In the genomic region with DNA sequence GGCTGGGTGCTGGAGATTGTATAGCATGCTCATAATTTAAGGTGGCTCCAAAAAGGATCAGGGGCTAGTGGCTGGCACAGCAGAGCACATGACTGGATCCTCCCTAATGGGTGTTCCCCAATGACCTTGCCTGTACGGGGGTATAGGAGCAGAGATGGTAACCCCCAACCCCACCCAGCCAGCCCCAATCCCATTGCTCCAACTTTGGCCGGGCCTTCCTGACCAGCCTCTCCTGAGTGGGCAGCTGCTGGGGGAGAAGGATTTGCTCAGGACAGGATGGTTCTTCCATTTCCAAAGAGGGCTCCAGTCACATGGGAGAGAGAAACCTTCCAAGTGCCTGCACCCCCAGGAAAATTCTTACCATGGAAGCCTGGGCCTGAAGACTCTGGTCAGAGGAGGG, we compare ENCODE assay signal across 9 cellular contexts. TPM values are rescaled to one million over a fixed set of nuclear protein-coding genes. Genes with fewer than 3 reads are reported as not detected.
A peak's percentile ranks its signal among the peaks of the same experiment; 100 is the strongest.
DNase-seq lines count a peak whose midpoint lies in the region; ATAC-seq, FAIRE-seq and TF ChIP-seq lines count a peak whose summit lies in the region.
"Had no signal": no experiment of that assay in that cellular context is flagged by ENCODE, and none has a peak within 500 bp of the region (broad histone marks: within the 10 kb centered on the region; RNA-seq: fewer than 3 reads in every experiment).

No MANE protein-coding gene starts in this region.

- H3K4me3 Mint-ChIP-seq in stimulated activated naive CD8-positive, alpha-beta T cell treated with anti-CD3 and anti-CD28 coated beads, Interleukin-15, Interleukin-2, amounts not matched to agents 100 ng/mL and 50 ng/mL, for 24 hours = peak overlapping the region; percentile 65
- H3K4me3 Mint-ChIP-seq in neural crest cell = peak overlapping the region; percentile 89

- H3K27ac Mint-ChIP-seq in stimulated activated naive CD8-positive, alpha-beta T cell treated with anti-CD3 and anti-CD28 coated beads, Interleukin-15, Interleukin-2, amounts not matched to agents 100 ng/mL and 50 ng/mL, for 24 hours = no peak overlapping the region
- no peak overlapping the region for H3K27ac Mint-ChIP-seq in neural crest cell (ENCODE audit: unreplicated experiment)

- H3K27me3 ChIP-seq in dorsolateral prefrontal cortex = no peaks in the 10 kb centered on the region

- no peak for FAIRE-seq in GM12891 (lab: Jason Lieb, UNC)

- H3K4me1 Mint-ChIP-seq in stimulated activated naive CD8-positive, alpha-beta T cell treated with anti-CD3 and anti-CD28 coated beads, Interleukin-15, Interleukin-2, amounts not matched to agents 100 ng/mL and 50 ng/mL, for 24 hours (ENCODE audit: low read depth) = peaks cover 79% of the 10 kb centered on the region
- peaks cover 60% of the 10 kb centered on the region for H3K4me1 Mint-ChIP-seq in neural crest cell

- TF ChIP-seq CTCF in dorsolateral prefrontal cortex (IDR thresholded peaks at IDR 0.05 in 54 of 56, conservative IDR thresholded peaks at IDR 0.05 in 2 of 56; ENCODE audit: low read depth in 1 of 56, partially characterized antibody in 56 of 56) (no peak), neural crest cell (conservative IDR thresholded peaks at IDR 0.05) (no peak)

- no peak for ATAC-seq in stimulated activated naive CD8-positive, alpha-beta T cell treated with anti-CD3 and anti-CD28 coated beads, Interleukin-15, Interleukin-2, amounts not matched to agents 100 U/mL and 50 U/mL, for 24 hours
- no peak for ATAC-seq in HG03097 (IDR thresholded peaks at IDR 0.05; ENCODE audit: low FRiP score, unreplicated experiment)

- TF ChIP-seq POLR2A in erythroblast (IDR thresholded peaks at IDR 0.05; ENCODE audit: low read length) = no peak
- TF ChIP-seq POLR2A in GM12891 (IDR thresholded peaks at IDR 0.05; ENCODE audit: low read depth, low read length) = no peak

- no peaks in the 10 kb centered on the region for H3K27me3 Mint-ChIP-seq in stimulated activated naive CD8-positive, alpha-beta T cell treated with anti-CD3 and anti-CD28 coated beads, Interleukin-15, Interleukin-2, amounts not matched to agents 100 ng/mL and 50 ng/mL, for 24 hours
- H3K27me3 Mint-ChIP-seq in neural crest cell (ENCODE audit: low read depth) = peaks cover 6% of the 10 kb centered on the region

- H3K4me3 ChIP-seq in dorsolateral prefrontal cortex = peak overlapping the region in 2 of 59 donors; percentile 31 to 68

- H3K36me3 Mint-ChIP-seq in stimulated activated naive CD8-positive, alpha-beta T cell treated with anti-CD3 and anti-CD28 coated beads, Interleukin-15, Interleukin-2, amounts not matched to agents 100 ng/mL and 50 ng/mL, for 24 hours (ENCODE audit: low read depth) = peaks cover 5% of the 10 kb centered on the region
- H3K36me3 Mint-ChIP-seq in neural crest cell (ENCODE audit: low read depth) = no peaks in the 10 kb centered on the region

- no peak for DNase-seq in stimulated activated naive CD8-positive, alpha-beta T cell treated with anti-CD3 and anti-CD28 coated beads, Interleukin-15, Interleukin-2, amounts not matched to agents 100 U/mL and 50 U/mL, for 24 hours
- DNase-seq in dorsolateral prefrontal cortex = no peak
- DNase-seq in neural crest cell (ENCODE audit: low read depth, low spot score) = no peak
- DNase-seq in erythroblast (lab: John Stamatoyannopoulos, UW) = no peak
- DNase-seq in GM12891 (ENCODE audit: insufficient read length, low spot score) = no peak
- DNase-seq in medulla oblongata (ENCODE audit: extremely low spot score) = no peak
- DNase-seq: NCI-H524 had no signal

- peak overlapping the region in 49 of 59 donors; percentile 57 to 97 (median 89) for H3K27ac ChIP-seq in dorsolateral prefrontal cortex

- intact Hi-C loops in dorsolateral prefrontal cortex (cut with DNase I) = no loop called here

- H3K9me3 Mint-ChIP-seq in stimulated activated naive CD8-positive, alpha-beta T cell treated with anti-CD3 and anti-CD28 coated beads, Interleukin-15, Interleukin-2, amounts not matched to agents 100 ng/mL and 50 ng/mL, for 24 hours = no peaks in the 10 kb centered on the region
- no peaks in the 10 kb centered on the region for H3K9me3 Mint-ChIP-seq in neural crest cell

TF ChIP-seq in GM12891, 5 proteins besides CTCF, POLR2A, EP300 and RAD21:
- TF ChIP-seq POU2F2 (IDR thresholded peaks at IDR 0.05; ENCODE audit: low read depth, low read length) (no peak), TAF1 (IDR thresholded peaks at IDR 0.05; ENCODE audit: low read depth, low read length) (no peak)

RNA-seq across cellular contexts. Expression of a gene that starts 15.3 kb away (rescaled TPM):
- total RNA-seq in dorsolateral prefrontal cortex (100 to 1,000 TPM in 5 of 120 experiments, 10 to 100 TPM in 115; 13.1 to 194 (median 28.9) TPM), neural crest cell (51.0 and 52.8 TPM in 2 replicates)
- 22.3 TPM for polyA plus RNA-seq in GM12891 (2012; ENCODE audit: low read depth, missing spikeins)

RNA-seq across cellular contexts. Expression of a gene that starts 29.2 kb away (rescaled TPM):
- total RNA-seq in dorsolateral prefrontal cortex (100 to 1,000 TPM in 3 of 120 experiments, 10 to 100 TPM in 117; 27.0 to 168 (median 54.0) TPM), neural crest cell (23.2 and 24.2 TPM in 2 replicates)
- 1.3 TPM for polyA plus RNA-seq in GM12891 (2012; ENCODE audit: low read depth, missing spikeins)

RNA-seq across cellular contexts. Expression of a gene that starts 33.9 kb away (rescaled TPM):
- 10 to 100 TPM; 19.6 to 42.5 (median 31.5) TPM for total RNA-seq in dorsolateral prefrontal cortex
- total RNA-seq in neural crest cell = 32.1 and 34.3 TPM in 2 replicates
- 34.1 TPM for polyA plus RNA-seq in GM12891 (2012; ENCODE audit: low read depth, missing spikeins)

RNA-seq across cellular contexts. Expression of a gene that starts 43.6 kb away (rescaled TPM):
- total RNA-seq in dorsolateral prefrontal cortex (1 to 10 TPM in 2 of 120 experiments, under 1 TPM in 10, not detected in 108; 0.33 to 3.7 (median 0.55) TPM), neural crest cell (not detected in 2 replicates)
- polyA plus RNA-seq in GM12891 (2012; ENCODE audit: low read depth, missing spikeins) = not detected
